ENCODE assay signal across 25 cellular contexts in genomic region chr7:151724920-151725584, GRCh38.
DNase-seq lines count a peak whose midpoint lies in the region; ATAC-seq, FAIRE-seq and TF ChIP-seq lines count a peak whose summit lies in the region.
"Had no signal": no experiment of that assay in that cellular context is flagged by ENCODE, and none has a peak within 500 bp of the region (broad histone marks: within the 10 kb centered on the region; RNA-seq: fewer than 3 reads in every experiment).

No MANE protein-coding gene starts in this region.

- TF ChIP-seq POLR2A in endothelial cell of umbilical vein (IDR thresholded peaks at IDR 0.05; ENCODE audit: low read depth, low read length) = no peak

- peak overlapping the region in 9 of 11 experiments; percentile 11 to 82 (median 62); a peak in 16 of 22 replicates for H3K27ac ChIP-seq in BLaER1 treated with 17β-estradiol and CSF1 and Interleukin-3, amounts not matched to agents 10 nM and 100 nM
- no peak overlapping the region for H3K27ac ChIP-seq in endothelial cell of umbilical vein (ENCODE audit: insufficient read depth, low read depth, low read length)
- H3K27ac ChIP-seq in neural cell (ENCODE audit: low read length) = peak overlapping the region; percentile 98
- H3K27ac ChIP-seq: breast epithelium, C4-2B, psoas muscle, thyroid gland had no signal

- intact Hi-C loops in endothelial cell of umbilical vein (cut with micrococcal nuclease) = loop anchor here (5.0 kb wide), 1 partner anchor 38 kb away; no protein-coding TSS in a partner anchor

- H3K4me2 ChIP-seq in BLaER1 treated with 17β-estradiol and CSF1 and Interleukin-3, amounts not matched to agents 10 nM and 100 nM = peak overlapping the region; percentile 66 to 98 (median 94)
- H3K4me2 ChIP-seq in endothelial cell of umbilical vein (ENCODE audit: insufficient read depth, low read length) (no peak overlapping the region), neural cell (ENCODE audit: low read length) (peak overlapping the region; percentile 50)

- DNase-seq in endothelial cell of umbilical vein (ENCODE audit: low read depth, low spot score) (no peak), NCI-H345 treated with DMSO at 0.1 percent for 48 hours (lab: John Stamatoyannopoulos, UW; ENCODE audit: unreplicated experiment) (no peak), Kasumi-1 (lab: John Stamatoyannopoulos, UW) (no peak)
- DNase-seq in activated CD8-positive, alpha-beta memory T cell treated with anti-CD3 and anti-CD28 coated beads, Interleukin-2, amount 50 U/mL, for 4 hours = no peak
- DNase-seq: ACHN; activated naive CD4-positive, alpha-beta T cell treated with anti-CD3 and anti-CD28 coated beads, Interleukin-2, amount 50 U/mL, for 16 hours; amniotic stem cell; DND-41; effector CD8-positive, alpha-beta T cell; erythroblast; NCI-H1092 treated with DMSO at 0.1 percent for 48 hours; NCI-H524 treated with DMSO at 0.1 percent for 48 hours; psoas muscle; SIG-M5; stimulated activated naive CD8-positive, alpha-beta T cell treated with anti-CD3 and anti-CD28 coated beads, Interleukin-15, amount 100 ng/mL, for 72 hours; T1000; thyroid gland had no signal

- H3F3A ChIP-seq in neural cell (ENCODE audit: insufficient read depth, low read length, poor library complexity, severe bottlenecking) = no peaks in the 10 kb centered on the region

- H3K27me3 ChIP-seq in BLaER1 treated with 17β-estradiol and CSF1 and Interleukin-3, amounts not matched to agents 10 nM and 100 nM = no peaks in the 10 kb centered on the region
- no peaks in the 10 kb centered on the region for H3K27me3 ChIP-seq in endothelial cell of umbilical vein (ENCODE audit: control insufficient read depth in 2 of 2, insufficient read depth in 2 of 2, low read length in 2 of 2)
- no peaks in the 10 kb centered on the region for H3K27me3 ChIP-seq in neural cell (ENCODE audit: insufficient read depth, low read depth, low read length)
- H3K27me3 ChIP-seq: breast epithelium, thyroid gland had no signal

- TF ChIP-seq EP300 in neural cell (conservative IDR thresholded peaks at IDR 0.05; ENCODE audit: poor library complexity, severe bottlenecking) = no peak

- H3K4me3 ChIP-seq in BLaER1 treated with 17β-estradiol and CSF1 and Interleukin-3, amounts not matched to agents 10 nM and 100 nM = no peak overlapping the region
- H3K4me3 ChIP-seq in endothelial cell of umbilical vein (replicated peaks in 1 of 3; ENCODE audit: insufficient read depth in 1 of 3, low read depth in 1 of 3, low read length in 3 of 3) = no peak overlapping the region
- H3K4me3 ChIP-seq in neural cell (ENCODE audit: low read length) = peak overlapping the region; percentile 51
- H3K4me3 ChIP-seq: breast epithelium, psoas muscle, thyroid gland had no signal

- dilution Hi-C loops in endothelial cell of umbilical vein (cut with MboI; ENCODE audit: extremely low pct_ligation_motif_present, low sequenced_read_pairs) = no loop called here

- H2AFZ ChIP-seq in endothelial cell of umbilical vein (ENCODE audit: low read depth, low read length) = no peak overlapping the region
- H2AFZ ChIP-seq in neural cell (ENCODE audit: low read depth, low read length) = no peak overlapping the region

- peaks cover 0 to 44% (median 0%) of the 10 kb centered on the region in 11 experiments; a peak in 5 of 22 replicates for H4K20me1 ChIP-seq in BLaER1 treated with 17β-estradiol and CSF1 and Interleukin-3, amounts not matched to agents 10 nM and 100 nM
- H4K20me1 ChIP-seq in endothelial cell of umbilical vein (replicated peaks; ENCODE audit: control insufficient read depth, extremely low read depth, insufficient read depth, low read length) (no peaks in the 10 kb centered on the region), neural cell (ENCODE audit: insufficient read depth) (no peaks in the 10 kb centered on the region)

- TF ChIP-seq RAD21 in neural cell (conservative IDR thresholded peaks at IDR 0.05) = no peak

- FAIRE-seq in endothelial cell of umbilical vein (lab: Jason Lieb, UNC) = peak; percentile 26
- FAIRE-seq: colon, H54 had no signal

- no TSS peak for BruUV-seq in endothelial cell of umbilical vein (replicated peaks; lab: Mats Ljungman, UMichigan)

- no peaks in the 10 kb centered on the region for H3K36me3 ChIP-seq in BLaER1 treated with 17β-estradiol and CSF1 and Interleukin-3, amounts not matched to agents 10 nM and 100 nM
- no peaks in the 10 kb centered on the region for H3K36me3 ChIP-seq in endothelial cell of umbilical vein (ENCODE audit: control insufficient read depth in 2 of 2, extremely low read depth in 1 of 2, insufficient read depth in 2 of 2, low read length in 2 of 2)
- no peaks in the 10 kb centered on the region for H3K36me3 ChIP-seq in neural cell (ENCODE audit: insufficient read depth, low read length)
- H3K36me3 ChIP-seq: breast epithelium, thyroid gland had no signal

- H3K9ac ChIP-seq in BLaER1 treated with 17β-estradiol and CSF1 and Interleukin-3, amounts not matched to agents 10 nM and 100 nM = peak overlapping the region in 4 of 11 experiments; percentile 30 to 47 (median 42); a peak in 5 of 22 replicates
- H3K9ac ChIP-seq in endothelial cell of umbilical vein (replicated peaks; ENCODE audit: extremely low read depth, insufficient read depth, low read length) = no peak overlapping the region
- H3K9ac ChIP-seq in neural cell (ENCODE audit: low read length) = peak overlapping the region; percentile 70

- CTCF ChIA-PET in endothelial cell of umbilical vein (lab: Charles Lee) = interaction anchor here (0.7 to 2.4 kb wide), 3 partner anchors 10 to 154 kb away, joined by 3 to 8 read pairs (median 4); no protein-coding TSS in a partner anchor

- H3K79me2 ChIP-seq in endothelial cell of umbilical vein (ENCODE audit: control insufficient read depth, insufficient read depth, low read length) (no peaks in the 10 kb centered on the region), neural cell (replicated peaks; ENCODE audit: insufficient read depth, low read length) (no peaks in the 10 kb centered on the region)

- H3K4me1 ChIP-seq in BLaER1 treated with 17β-estradiol and CSF1 and Interleukin-3, amounts not matched to agents 10 nM and 100 nM = peaks cover 40 to 96% (median 76%) of the 10 kb centered on the region in 10 experiments
- peaks cover 11% of the 10 kb centered on the region for H3K4me1 ChIP-seq in endothelial cell of umbilical vein (ENCODE audit: control insufficient read depth, extremely low read depth, insufficient read depth, low read length)

- H3K9me3 ChIP-seq in BLaER1 treated with 17β-estradiol and CSF1 and Interleukin-3, amounts not matched to agents 10 nM and 100 nM (replicated peaks in 1 of 11) = no peaks in the 10 kb centered on the region
- H3K9me3 ChIP-seq in endothelial cell of umbilical vein (replicated peaks; ENCODE audit: control insufficient read depth, insufficient read depth, low read length) (no peaks in the 10 kb centered on the region), neural cell (ENCODE audit: low read length) (no peaks in the 10 kb centered on the region)
- H3K9me3 ChIP-seq: breast epithelium, psoas muscle, thyroid gland had no signal

- POLR2A ChIA-PET in endothelial cell of umbilical vein (lab: Charles Lee) = no interaction called here

- no peaks in the 10 kb centered on the region for H3K9me1 ChIP-seq in endothelial cell of umbilical vein (replicated peaks; ENCODE audit: control insufficient read depth, extremely low read depth, insufficient read depth, low read length)

- TF ChIP-seq CTCF in endothelial cell of umbilical vein (IDR thresholded peaks at IDR 0.05; ENCODE audit: extremely low read depth in 1 of 2, insufficient read depth in 1 of 2, low read depth in 1 of 2, low read length in 2 of 2) (no peak), neural cell (IDR thresholded peaks at IDR 0.05; ENCODE audit: poor library complexity, severe bottlenecking) (no peak)

- H3K9me2 ChIP-seq in neural cell (ENCODE audit: insufficient read depth, low read length) = no peaks in the 10 kb centered on the region

- peak; percentile 47 for ATAC-seq in GM21529 (IDR thresholded peaks at IDR 0.05; ENCODE audit: unreplicated experiment)
- ATAC-seq: Panc1; stimulated activated naive CD8-positive, alpha-beta T cell treated with anti-CD3 and anti-CD28 coated beads, Interleukin-15, amount 100 ng/mL, for 72 hours had no signal

TF ChIP-seq in endothelial cell of umbilical vein, 7 proteins besides CTCF, POLR2A, EP300 and RAD21:
- TF ChIP-seq JUN (IDR thresholded peaks at IDR 0.05; ENCODE audit: borderline replicate concordance, insufficient read depth, insufficient read length, low read depth) = no peak
- no peak for TF ChIP-seq GATA2 (IDR thresholded peaks at IDR 0.05; ENCODE audit: insufficient read depth, insufficient read length, low read depth, low read length)
- TF ChIP-seq FOS (IDR thresholded peaks at IDR 0.05; ENCODE audit: borderline replicate concordance, insufficient read depth, low read length) = no peak
- TF ChIP-seq EZH2 (IDR thresholded peaks at IDR 0.05; ENCODE audit: borderline replicate concordance, low read depth, low read length, severe bottlenecking) = no peak
- no peak for TF ChIP-seq MAX (IDR thresholded peaks at IDR 0.05; ENCODE audit: insufficient read depth, insufficient read length)
- no peak for TF ChIP-seq MYC (IDR thresholded peaks at IDR 0.05; ENCODE audit: low read depth, low read length)
- TF ChIP-seq POLR2AphosphoS5 (IDR thresholded peaks at IDR 0.05; ENCODE audit: insufficient read depth, low read depth, low read length) = no peak
TF ChIP-seq in endothelial cell of umbilical vein: peak in this region for 0.

TF ChIP-seq in neural cell, 6 proteins besides CTCF, POLR2A, EP300 and RAD21 (continues in another document):
- no peak for TF ChIP-seq EZH2 (IDR thresholded peaks at IDR 0.05; ENCODE audit: borderline replicate concordance, insufficient read depth, low read length, poor library complexity, severe bottlenecking)
